In genomic region chr1:227791425-227792090, GRCh38 we compare ENCODE assay signal across 2 cellular contexts.
TF ChIP-seq lines count a peak whose summit lies in the region.

No MANE protein-coding gene starts in this region.

TF ChIP-seq in K562, 482 proteins besides CTCF, POLR2A, EP300 and RAD21 (continues in another document):
- TF ChIP-seq BMI1 (IDR thresholded peaks at IDR 0.05; ENCODE audit: low read length), result no peak
- no peak for TF ChIP-seq RFX1 (IDR thresholded peaks at IDR 0.05)
- TF ChIP-seq TRIM28 (IDR thresholded peaks at IDR 0.05), result no peak
- no peak for TF ChIP-seq ZNF212 (CRISPR knock-in tag; IDR thresholded peaks at IDR 0.05)
- no peak for TF ChIP-seq PML (IDR thresholded peaks at IDR 0.05; ENCODE audit: low read length)
- TF ChIP-seq BACH1 (tag; IDR thresholded peaks at IDR 0.05), result no peak
- TF ChIP-seq, protein P1, sequence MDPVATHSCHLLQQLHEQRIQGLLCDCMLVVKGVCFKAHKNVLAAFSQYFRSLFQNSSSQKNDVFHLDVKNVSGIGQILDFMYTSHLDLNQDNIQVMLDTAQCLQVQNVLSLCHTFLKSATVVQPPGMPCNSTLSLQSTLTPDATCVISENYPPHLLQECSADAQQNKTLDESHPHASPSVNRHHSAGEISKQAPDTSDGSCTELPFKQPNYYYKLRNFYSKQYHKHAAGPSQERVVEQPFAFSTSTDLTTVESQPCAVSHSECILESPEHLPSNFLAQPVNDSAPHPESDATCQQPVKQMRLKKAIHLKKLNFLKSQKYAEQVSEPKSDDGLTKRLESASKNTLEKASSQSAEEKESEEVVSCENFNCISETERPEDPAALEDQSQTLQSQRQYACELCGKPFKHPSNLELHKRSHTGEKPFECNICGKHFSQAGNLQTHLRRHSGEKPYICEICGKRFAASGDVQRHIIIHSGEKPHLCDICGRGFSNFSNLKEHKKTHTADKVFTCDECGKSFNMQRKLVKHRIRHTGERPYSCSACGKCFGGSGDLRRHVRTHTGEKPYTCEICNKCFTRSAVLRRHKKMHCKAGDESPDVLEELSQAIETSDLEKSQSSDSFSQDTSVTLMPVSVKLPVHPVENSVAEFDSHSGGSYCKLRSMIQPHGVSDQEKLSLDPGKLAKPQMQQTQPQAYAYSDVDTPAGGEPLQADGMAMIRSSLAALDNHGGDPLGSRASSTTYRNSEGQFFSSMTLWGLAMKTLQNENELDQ (CRISPR knock-in tag; IDR thresholded peaks at IDR 0.05; ENCODE audit: borderline replicate concordance), result no peak
- TF ChIP-seq ZNF436 (CRISPR knock-in tag; IDR thresholded peaks at IDR 0.05), result no peak
- TF ChIP-seq MAFG (tag; conservative IDR thresholded peaks at IDR 0.05), result peak; percentile 78
- no peak for TF ChIP-seq FUS (optimal IDR thresholded peaks at IDR 0.05; ENCODE audit: low read depth, low read length)
- no peak for TF ChIP-seq ZNF561 (CRISPR knock-in tag; conservative IDR thresholded peaks at IDR 0.05)
- no peak for TF ChIP-seq POLR3A (IDR thresholded peaks at IDR 0.05; ENCODE audit: borderline replicate concordance, extremely low read depth, insufficient read depth, insufficient read length)
- no peak for TF ChIP-seq ZNF165 (CRISPR knock-in tag; IDR thresholded peaks at IDR 0.05; ENCODE audit: borderline replicate concordance)
- TF ChIP-seq MAFF (IDR thresholded peaks at IDR 0.05; ENCODE audit: low read length), result peak; percentile 66
- TF ChIP-seq, protein P2, sequence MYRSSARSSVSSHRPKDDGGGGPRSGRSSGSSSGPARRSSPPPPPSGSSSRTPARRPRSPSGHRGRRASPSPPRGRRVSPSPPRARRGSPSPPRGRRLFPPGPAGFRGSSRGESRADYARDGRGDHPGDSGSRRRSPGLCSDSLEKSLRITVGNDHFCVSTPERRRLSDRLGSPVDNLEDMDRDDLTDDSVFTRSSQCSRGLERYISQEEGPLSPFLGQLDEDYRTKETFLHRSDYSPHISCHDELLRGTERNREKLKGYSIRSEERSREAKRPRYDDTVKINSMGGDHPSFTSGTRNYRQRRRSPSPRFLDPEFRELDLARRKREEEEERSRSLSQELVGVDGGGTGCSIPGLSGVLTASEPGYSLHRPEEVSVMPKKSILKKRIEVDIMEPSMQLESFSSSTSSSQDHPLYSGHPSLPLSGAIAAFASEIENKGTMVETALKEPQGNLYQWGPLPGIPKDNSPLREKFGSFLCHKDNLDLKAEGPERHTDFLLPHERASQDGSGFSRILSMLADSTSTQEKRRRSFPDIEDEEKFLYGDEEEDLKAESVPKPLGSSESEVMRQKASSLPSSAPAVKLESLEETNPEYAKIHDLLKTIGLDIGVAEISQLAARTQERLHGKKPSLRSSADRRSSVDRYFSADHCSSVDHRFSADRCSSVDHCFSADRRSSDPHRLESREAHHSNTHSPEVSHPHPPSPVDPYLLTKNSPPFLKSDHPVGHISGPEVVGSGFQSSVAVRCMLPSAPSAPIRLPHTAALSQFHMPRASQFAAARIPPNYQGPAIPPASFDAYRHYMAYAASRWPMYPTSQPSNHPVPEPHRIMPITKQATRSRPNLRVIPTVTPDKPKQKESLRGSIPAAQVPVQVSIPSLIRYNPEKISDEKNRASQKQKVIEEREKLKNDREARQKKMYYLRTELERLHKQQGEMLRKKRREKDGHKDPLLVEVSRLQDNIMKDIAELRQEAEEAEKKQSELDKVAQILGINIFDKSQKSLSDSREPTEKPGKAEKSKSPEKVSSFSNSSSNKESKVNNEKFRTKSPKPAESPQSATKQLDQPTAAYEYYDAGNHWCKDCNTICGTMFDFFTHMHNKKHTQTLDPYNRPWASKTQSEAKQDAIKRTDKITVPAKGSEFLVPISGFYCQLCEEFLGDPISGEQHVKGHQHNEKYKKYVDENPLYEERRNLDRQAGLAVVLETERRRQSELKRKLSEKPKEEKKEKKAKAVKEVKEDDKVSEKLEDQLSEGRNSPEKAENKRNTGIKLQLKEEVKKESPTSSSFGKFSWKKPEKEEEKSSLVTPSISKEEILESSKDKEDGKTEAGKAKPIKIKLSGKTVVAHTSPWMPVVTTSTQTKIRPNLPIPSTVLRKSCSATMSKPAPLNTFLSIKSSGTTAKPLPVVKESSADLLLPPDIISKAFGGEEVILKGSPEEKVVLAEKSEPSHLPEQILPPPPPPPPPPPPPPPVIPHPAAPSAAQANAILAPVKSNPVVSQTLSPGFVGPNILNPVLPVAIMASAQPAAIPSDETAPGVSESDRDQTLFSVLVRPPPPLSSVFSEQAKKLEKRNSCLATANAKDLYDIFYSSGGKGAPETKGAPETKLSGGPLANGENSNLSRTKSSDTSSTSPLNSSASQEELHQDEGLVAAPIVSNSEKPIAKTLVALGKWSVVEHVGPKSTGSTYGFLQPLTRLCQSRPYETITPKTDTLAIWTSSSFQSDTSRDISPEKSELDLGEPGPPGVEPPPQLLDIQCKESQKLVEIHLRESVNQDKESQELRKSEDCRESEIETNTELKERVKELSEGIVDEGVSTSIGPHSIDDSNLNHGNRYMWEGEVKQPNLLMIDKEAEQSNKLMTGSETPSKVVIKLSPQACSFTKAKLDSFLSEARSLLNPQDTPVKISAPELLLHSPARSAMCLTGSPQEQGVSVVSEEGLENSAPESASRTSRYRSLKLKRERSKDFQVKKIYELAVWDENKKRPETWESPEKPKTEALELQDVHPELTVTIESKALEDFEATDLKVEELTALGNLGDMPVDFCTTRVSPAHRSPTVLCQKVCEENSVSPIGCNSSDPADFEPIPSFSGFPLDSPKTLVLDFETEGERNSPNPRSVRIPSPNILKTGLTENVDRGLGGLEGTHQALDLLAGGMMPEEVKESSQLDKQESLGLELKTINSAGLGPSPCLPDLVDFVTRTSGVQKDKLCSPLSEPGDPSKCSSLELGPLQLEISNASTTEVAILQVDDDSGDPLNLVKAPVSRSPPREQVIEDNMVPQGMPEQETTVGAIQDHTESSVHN (IDR thresholded peaks at IDR 0.05; ENCODE audit: borderline replicate concordance in 1 of 2, low read depth in 1 of 2), result no peak
- no peak for TF ChIP-seq U2AF1 (optimal IDR thresholded peaks at IDR 0.05; ENCODE audit: low read depth, low read length)
- TF ChIP-seq PHB2 (IDR thresholded peaks at IDR 0.05; ENCODE audit: low read depth), result no peak

TF ChIP-seq in liver, 16 proteins besides CTCF, POLR2A, EP300 and RAD21:
- TF ChIP-seq SP1 (IDR thresholded peaks at IDR 0.05) (no peak), NR2F2 (IDR thresholded peaks at IDR 0.05) (peak; percentile 40)
